1 cellular context compared by ENCODE assay signal in genomic region chr17:56908061-56908542, GRCh38.
A peak's percentile ranks its signal among the peaks of the same experiment; 100 is the strongest.
TF ChIP-seq lines count a peak whose summit lies in the region.

No MANE protein-coding gene starts in this region.

TF ChIP-seq in GM12878, 131 proteins besides CTCF, POLR2A, EP300 and RAD21 (continued from another document):
- no peak for TF ChIP-seq ATF3 (IDR thresholded peaks at IDR 0.05; ENCODE audit: borderline replicate concordance, extremely low read depth, low read depth, low read length)
- TF ChIP-seq CBX3 (IDR thresholded peaks at IDR 0.05; ENCODE audit: borderline replicate concordance, low read depth) = no peak
- TF ChIP-seq MXI1 (IDR thresholded peaks at IDR 0.05; ENCODE audit: low read depth, low read length) = peak; percentile 85
- TF ChIP-seq MYB (IDR thresholded peaks at IDR 0.05; ENCODE audit: borderline replicate concordance, low read depth, low read length) = no peak
- no peak for TF ChIP-seq MYC (IDR thresholded peaks at IDR 0.05; ENCODE audit: insufficient read depth, insufficient read length, insufficient replicate concordance, low read length, severe bottlenecking)
- no peak for TF ChIP-seq ZNF384 (IDR thresholded peaks at IDR 0.05; ENCODE audit: borderline replicate concordance, low read depth, low read length)
- TF ChIP-seq GATAD2B (conservative IDR thresholded peaks at IDR 0.05; ENCODE audit: low read depth) = no peak
- TF ChIP-seq HDGF (IDR thresholded peaks at IDR 0.05) = no peak
- TF ChIP-seq PRDM15 (CRISPR knock-in tag; IDR thresholded peaks at IDR 0.05) = no peak
- TF ChIP-seq RUNX3 (IDR thresholded peaks at IDR 0.05; ENCODE audit: low read length) = 0 out of 2 replicates have a peak, but pooled peaks have one; percentile 2
- TF ChIP-seq HSF1 (IDR thresholded peaks at IDR 0.05; ENCODE audit: low read depth, low read length) = no peak
- TF ChIP-seq NKRF (conservative IDR thresholded peaks at IDR 0.05) = 0 out of 2 replicates have a peak, but pooled peaks have one; percentile 16
- TF ChIP-seq DPF2 (IDR thresholded peaks at IDR 0.05) = peak; percentile 76
- TF ChIP-seq BCL11A (IDR thresholded peaks at IDR 0.05; ENCODE audit: low read depth, low read length) = no peak
- TF ChIP-seq MTA2 (IDR thresholded peaks at IDR 0.05; ENCODE audit: low read depth) = peak; percentile 42; the same call in 1 of the 2 replicates
- TF ChIP-seq ZZZ3 (IDR thresholded peaks at IDR 0.05; ENCODE audit: control insufficient read depth, insufficient read length, low read depth) = no peak
- TF ChIP-seq SMARCA5 (IDR thresholded peaks at IDR 0.05) = 0 out of 2 replicates have a peak, but pooled peaks have one; percentile 31
- TF ChIP-seq NBN (IDR thresholded peaks at IDR 0.05) = no peak
- no peak for TF ChIP-seq BHLHE40 (IDR thresholded peaks at IDR 0.05; ENCODE audit: borderline replicate concordance in 1 of 2, low read depth in 2 of 2, low read length in 1 of 2)
- no peak for TF ChIP-seq CBFB (IDR thresholded peaks at IDR 0.05; ENCODE audit: low read depth)
- no peak for TF ChIP-seq POLR2AphosphoS5 (IDR thresholded peaks at IDR 0.05; ENCODE audit: low read length)
- no peak for TF ChIP-seq FOS (IDR thresholded peaks at IDR 0.05; ENCODE audit: borderline replicate concordance, extremely low read depth, insufficient read length)
- TF ChIP-seq TCF12 (IDR thresholded peaks at IDR 0.05; ENCODE audit: low read depth, low read length) = no peak
- TF ChIP-seq WRNIP1 (IDR thresholded peaks at IDR 0.05; ENCODE audit: borderline replicate concordance, low read depth, low read length) = no peak
- TF ChIP-seq IRF3 (IDR thresholded peaks at IDR 0.05) = no peak
- peak; percentile 48; the same call in 1 of the 2 replicates for TF ChIP-seq ATF7 (IDR thresholded peaks at IDR 0.05; ENCODE audit: low read depth)
- 0 out of 2 replicates have a peak, but pooled peaks have one; percentile 36 for TF ChIP-seq JUNB (IDR thresholded peaks at IDR 0.05)
- TF ChIP-seq ZNF217 (IDR thresholded peaks at IDR 0.05) = no peak
- TF ChIP-seq ZNF207 (IDR thresholded peaks at IDR 0.05; ENCODE audit: borderline replicate concordance) = no peak
- TF ChIP-seq SUPT20H (IDR thresholded peaks at IDR 0.05; ENCODE audit: borderline replicate concordance, control insufficient read depth, low read depth, low read length) = no peak
- no peak for TF ChIP-seq MEF2A (IDR thresholded peaks at IDR 0.05; ENCODE audit: insufficient read depth, low read depth, low read length)
- TF ChIP-seq RAD51 (IDR thresholded peaks at IDR 0.05) = no peak
- TF ChIP-seq BMI1 (IDR thresholded peaks at IDR 0.05; ENCODE audit: borderline replicate concordance) = no peak
- no peak; the same call in 1 of the 2 replicates for TF ChIP-seq MAX (IDR thresholded peaks at IDR 0.05; ENCODE audit: low read depth, low read length)
- no peak for TF ChIP-seq YBX1 (IDR thresholded peaks at IDR 0.05)
- no peak for TF ChIP-seq ELK1 (IDR thresholded peaks at IDR 0.05; ENCODE audit: low read depth, low read length)
- TF ChIP-seq ZBED1 (IDR thresholded peaks at IDR 0.05; ENCODE audit: borderline replicate concordance) = no peak
- no peak for TF ChIP-seq TBL1XR1 (IDR thresholded peaks at IDR 0.05; ENCODE audit: low read depth, low read length)
- peak; percentile 52 for TF ChIP-seq EED (IDR thresholded peaks at IDR 0.05; ENCODE audit: low read depth)
- TF ChIP-seq REST (IDR thresholded peaks at IDR 0.05; ENCODE audit: low read depth, low read length) = no peak
- TF ChIP-seq ZNF622 (IDR thresholded peaks at IDR 0.05) = no peak
- TF ChIP-seq ESRRA (IDR thresholded peaks at IDR 0.05; ENCODE audit: low read length) = no peak
- TF ChIP-seq PBX3 (IDR thresholded peaks at IDR 0.05; ENCODE audit: insufficient replicate concordance, low read depth, low read length) = peak; percentile 87
- TF ChIP-seq STAT3 (IDR thresholded peaks at IDR 0.05; ENCODE audit: low read depth, low read length) = no peak
